In genomic region chrX:130435937-130436336, GRCh38 we compare ENCODE assay signal across 3 cellular contexts.
"Had no signal": no experiment of that assay in that cellular context is flagged by ENCODE, and none has a peak within 500 bp of the region (broad histone marks: within the 10 kb centered on the region; RNA-seq: fewer than 3 reads in every experiment).

No MANE protein-coding gene starts in this region.

- ATAC-seq: GM12878 had no signal

- DNase-seq: GDM1, GF-D8 had no signal
